24 cellular contexts compared by ENCODE assay signal in genomic region chr19:38309615-38310278, GRCh38.
"Had no signal": no experiment of that assay in that cellular context is flagged by ENCODE, and none has a peak within 500 bp of the region (broad histone marks: within the 10 kb centered on the region; RNA-seq: fewer than 3 reads in every experiment).

No MANE protein-coding gene starts in this region.

- DNase-seq: IMR-90, Karpas-422, KG1, MG63, NCI-H1092, NCI-H1105 treated with DMSO at 0.1 percent for 48 hours, NCI-H1417 treated with DMSO at 0.1 percent for 48 hours, NCI-H146, NCI-H1694 treated with DMSO at 0.1 percent for 48 hours, NCI-H1930, NCI-H2081, NCI-H2171, NCI-H226, NCI-H446, NCI-H510A, NCI-H524 treated with DMSO at 0.1 percent for 48 hours, NCI-H69, NCI-H774, RPMI8226, SHP77 treated with DMSO at 0.1 percent for 48 hours, SJCRH30 had no signal

- FAIRE-seq: HepG2, RCC 7860 had no signal

- H3K9me3 ChIP-seq: MG63, SJCRH30 had no signal

- H3K27ac ChIP-seq: SJCRH30 had no signal

- H3K27me3 ChIP-seq: MG63, SJCRH30 had no signal

- H3K4me1 ChIP-seq: SJCRH30 had no signal

- H3K4me3 ChIP-seq: MG63, SJCRH30 had no signal

- ATAC-seq: HepG2, SK-N-SH treated with all-trans-retinoic acid at 6 μM for 48 hours had no signal
